Comparison of ENCODE assay signal across 18 cellular contexts in genomic region chr21:46171996-46172862, GRCh38. TPM values are rescaled to one million over a fixed set of nuclear protein-coding genes. Genes with fewer than 3 reads are reported as not detected.
A peak's percentile ranks its signal among the peaks of the same experiment; 100 is the strongest.
DNase-seq lines count a peak whose midpoint lies in the region; ATAC-seq and TF ChIP-seq lines count a peak whose summit lies in the region.
"Had no signal": no experiment of that assay in that cellular context is flagged by ENCODE, and none has a peak within 500 bp of the region (broad histone marks: within the 10 kb centered on the region; RNA-seq: fewer than 3 reads in every experiment).

No MANE protein-coding gene starts in this region.

- TF ChIP-seq CTCF in glutamatergic neuron (IDR thresholded peaks at IDR 0.05; ENCODE audit: partially characterized antibody, unreplicated experiment) (no peak), osteoblast (IDR thresholded peaks at IDR 0.05; ENCODE audit: extremely low read depth, low read depth, low read length) (no peak)

- no peaks in the 10 kb centered on the region for H3K79me2 ChIP-seq in osteoblast (ENCODE audit: insufficient read depth, low read length)
- H3K79me2 ChIP-seq: parathyroid adenoma had no signal

- no peaks in the 10 kb centered on the region for H4K20me1 ChIP-seq in osteoblast (ENCODE audit: insufficient read depth, low read length)

- peaks cover 17% of the 10 kb centered on the region for H3K27me3 Mint-ChIP-seq in glutamatergic neuron (ENCODE audit: unreplicated experiment)

- H3K27ac Mint-ChIP-seq in glutamatergic neuron (ENCODE audit: unreplicated experiment): peak overlapping the region; percentile 16
- H3K27ac Mint-ChIP-seq: WTC11 had no signal

- no peak overlapping the region for H3K4me2 ChIP-seq in osteoblast (ENCODE audit: insufficient read depth, low read length)

- peaks cover 11% of the 10 kb centered on the region for H3K4me1 Mint-ChIP-seq in glutamatergic neuron (ENCODE audit: low read depth, unreplicated experiment)
- H3K4me1 Mint-ChIP-seq: WTC11 had no signal

- H3K27ac ChIP-seq in osteoblast (ENCODE audit: low read depth, low read length): no peak overlapping the region
- H3K27ac ChIP-seq in SJCRH30: no peak overlapping the region
- H3K27ac ChIP-seq: lower lobe of right lung, parathyroid adenoma, SK-N-MC had no signal

- no peaks in the 10 kb centered on the region for H3K27me3 ChIP-seq in osteoblast (ENCODE audit: insufficient read depth, low read length)
- H3K27me3 ChIP-seq in SJCRH30: no peaks in the 10 kb centered on the region

- no peak overlapping the region for H2AFZ ChIP-seq in osteoblast (ENCODE audit: low read length)
- H2AFZ ChIP-seq: parathyroid adenoma had no signal

- no peak overlapping the region for H3K4me3 ChIP-seq in osteoblast (ENCODE audit: insufficient read depth, low read length)
- H3K4me3 ChIP-seq in SJCRH30: no peak overlapping the region
- H3K4me3 ChIP-seq: lower lobe of right lung, SK-N-MC had no signal

- peaks cover 3% of the 10 kb centered on the region for H3K9me3 ChIP-seq in osteoblast (ENCODE audit: low read depth, low read length)
- peaks cover 4% of the 10 kb centered on the region; the same call in 1 of the 2 replicates for H3K9me3 ChIP-seq in SJCRH30 (replicated peaks)
- H3K9me3 ChIP-seq: lower lobe of right lung had no signal

- no peak for ATAC-seq in Right ventricle myocardium superior (ENCODE audit: poor library complexity)
- no peak for ATAC-seq in left ventricle myocardium superior
- ATAC-seq: lower lobe of right lung, WTC11 had no signal

- DNase-seq in Right ventricle myocardium superior: peak; percentile 16
- DNase-seq in left ventricle myocardium superior: no peak
- no peak for DNase-seq in glutamatergic neuron
- peak; percentile 5 for DNase-seq in osteoblast (ENCODE audit: insufficient read length, low spot score, missing footprints)
- DNase-seq in hepatic stellate cell (ENCODE audit: low spot score): no peak
- no peak for DNase-seq in occipital lobe (lab: John Stamatoyannopoulos, UW)
- no peak for DNase-seq in NCI-H2171 (lab: John Stamatoyannopoulos, UW)
- DNase-seq in SJCRH30: no peak
- DNase-seq: ACHN; activated effector memory CD4-positive, alpha-beta T cell treated with Interleukin-2 at 50 U/mL for 16 hours; GF-D8; lower lobe of right lung; NCI-H1436; stimulated activated CD4-positive, alpha-beta T cell treated with anti-CD3 and anti-CD28 coated beads, Interleukin-2, amount 100 ng/mL, for 24 hours had no signal

- H3K9me3 Mint-ChIP-seq in glutamatergic neuron (ENCODE audit: unreplicated experiment): peaks cover 15% of the 10 kb centered on the region

- no peaks in the 10 kb centered on the region for H3K36me3 ChIP-seq in osteoblast (ENCODE audit: insufficient read depth, low read length)
- H3K36me3 ChIP-seq in SJCRH30: no peaks in the 10 kb centered on the region
- H3K36me3 ChIP-seq: lower lobe of right lung had no signal

- H3K4me1 ChIP-seq in osteoblast (ENCODE audit: insufficient read depth, low read length) (no peaks in the 10 kb centered on the region), SJCRH30 (no peaks in the 10 kb centered on the region)
- H3K4me1 ChIP-seq: lower lobe of right lung, parathyroid adenoma had no signal

- no peak overlapping the region for H3K4me3 Mint-ChIP-seq in glutamatergic neuron (ENCODE audit: unreplicated experiment)
- H3K4me3 Mint-ChIP-seq: WTC11 had no signal

- peaks cover 30% of the 10 kb centered on the region for H3K36me3 Mint-ChIP-seq in glutamatergic neuron (ENCODE audit: unreplicated experiment)

- intact Hi-C loops in Right ventricle myocardium superior (cut with DNase I): no loop called here
- intact Hi-C loops in left ventricle myocardium superior (cut with micrococcal nuclease): no loop called here

RNA-seq across cellular contexts. Expression of gene SPATC1L, which starts 12.0 kb away (rescaled TPM):
- total RNA-seq in Right ventricle myocardium superior: 6.3 TPM
- 12.0 TPM for total RNA-seq in left ventricle myocardium superior
- total RNA-seq in glutamatergic neuron (ENCODE audit: unreplicated experiment): 58.7 TPM
- 3.2 and 6.9 TPM in 2 replicates for total RNA-seq in osteoblast
- 2.8 TPM for total RNA-seq in occipital lobe
- total RNA-seq in SJCRH30 (2014; rRNA removed; shearing (Covaris generic)): 22.3 and 27.5 TPM in 2 replicates

RNA-seq across cellular contexts. Expression of gene FTCD, which starts 16.9 kb away (rescaled TPM):
- 1.9 TPM for total RNA-seq in Right ventricle myocardium superior
- 1.5 TPM for total RNA-seq in left ventricle myocardium superior
- 13.4 TPM for total RNA-seq in glutamatergic neuron (ENCODE audit: unreplicated experiment)
- total RNA-seq in osteoblast: 0.29 and 0.36 TPM in 2 replicates
- not detected for total RNA-seq in occipital lobe
- total RNA-seq in SJCRH30 (2014; rRNA removed; shearing (Covaris generic)): not detected in 2 replicates
- total RNA-seq: M059J had no signal

RNA-seq across cellular contexts. Expression of gene LSS, which starts 56.3 kb away (rescaled TPM):
- 57.9 TPM for total RNA-seq in Right ventricle myocardium superior
- total RNA-seq in left ventricle myocardium superior: 58.3 TPM
- 390 TPM for total RNA-seq in glutamatergic neuron (ENCODE audit: unreplicated experiment)
- total RNA-seq in osteoblast: 122 and 145 TPM in 2 replicates
- total RNA-seq in occipital lobe: 52.7 TPM
- total RNA-seq in SJCRH30 (2014; rRNA removed; shearing (Covaris generic)): 30.6 and 41.3 TPM in 2 replicates

Comparison
In these comparisons a context has a peak if more than half of its experiments do, and no peak if none do; other contexts are left out.
1. DNase-seq: peak in Right ventricle myocardium superior (single experiment) and osteoblast (single experiment); none in left ventricle myocardium superior (single experiment), glutamatergic neuron (single experiment), hepatic stellate cell (single experiment), occipital lobe (single experiment), NCI-H2171 (single experiment) and SJCRH30 (0 of 2).